In genomic region chr22:21567456-21568206, GRCh38 we compare ENCODE assay signal across 8 cellular contexts. TPM values are rescaled to one million over a fixed set of nuclear protein-coding genes. Genes with fewer than 3 reads are reported as not detected.
DNase-seq lines count a peak whose midpoint lies in the region; ATAC-seq and TF ChIP-seq lines count a peak whose summit lies in the region.

Gene UBE2L3 (plus strand): TSS chr22:21567714. CDS start chr22:21567745, 31 bp downstream.

- peak within 1 kb of the TSS; percentile 86 to 89 for H3K27ac ChIP-seq in coronary artery

- H3K36me3 ChIP-seq in GM06990 (ENCODE audit: control insufficient read depth, insufficient read depth, low read length) = no peaks in the 10 kb centered on the region

- ATAC-seq in HG02852 (IDR thresholded peaks at IDR 0.05; ENCODE audit: unreplicated experiment) (peak; percentile 76), left colon (peak; percentile 86), GM21786 (IDR thresholded peaks at IDR 0.05; ENCODE audit: unreplicated experiment) (no peak)

- intact Hi-C loops in left colon (cut with DNase I, micrococcal nuclease) = no loop called here

- DNase-seq in GM06990 (ENCODE audit: extremely low read depth, insufficient read length) (peak; percentile 87), NCI-H510A (lab: John Stamatoyannopoulos, UW) (peak; percentile 61), coronary artery (ENCODE audit: low spot score) (peak; percentile 83), left colon (peak; percentile 85 to 90)
- DNase-seq in activated CD4-positive, alpha-beta T cell treated with anti-CD3 and anti-CD28 coated beads, Interleukin-2, amount 50 U/mL, for 1 hour = peak; percentile 82
- peak; percentile 52 to 82 (median 66) for DNase-seq in stimulated activated CD4-positive, alpha-beta T cell treated with anti-CD3 and anti-CD28 coated beads, Interleukin-1b, Interleukin-23, amount 100 ng/mL, for 24 hours (ENCODE audit: low read depth in 4 of 4, low spot score in 1 of 4)

- no peak for TF ChIP-seq CTCF in GM06990 (IDR thresholded peaks at IDR 0.05; ENCODE audit: insufficient read depth, low read length, poor library complexity, severe bottlenecking)
- TF ChIP-seq CTCF in coronary artery (IDR thresholded peaks at IDR 0.05) = no peak

- peak within 1 kb of the TSS; percentile 88 for H3K4me3 ChIP-seq in GM06990 (replicated peaks; ENCODE audit: low read depth, low read length)
- H3K4me3 ChIP-seq in coronary artery = peak within 1 kb of the TSS; percentile 81

- no peaks in the 10 kb centered on the region for H3K27me3 ChIP-seq in GM06990 (replicated peaks; ENCODE audit: control insufficient read depth, insufficient read depth, low read length)

RNA-seq across cellular contexts. Expression of gene UBE2L3, which starts in this region (rescaled TPM):
- total RNA-seq in left colon = 10 to 100 TPM; 51.5 to 59.6 TPM
